Comparison of ENCODE assay signal across 1 cellular context in genomic region chr11:122672892-122673291, GRCh38.
TF ChIP-seq lines count a peak whose summit lies in the region.

No MANE protein-coding gene starts in this region.

TF ChIP-seq in K562, 482 proteins besides CTCF, POLR2A, EP300 and RAD21 (continued from another document):
- peak; percentile 31 for TF ChIP-seq USF2 (CRISPR knock-in tag; IDR thresholded peaks at IDR 0.05)
